2 cellular contexts compared by ENCODE assay signal in genomic region chr9:111034146-111034545, GRCh38.
TF ChIP-seq lines count a peak whose summit lies in the region.

No MANE protein-coding gene starts in this region.

TF ChIP-seq in IMR-90, 13 proteins besides CTCF, POLR2A, EP300 and RAD21:
- TF ChIP-seq NFE2L2 (IDR thresholded peaks at IDR 0.05; ENCODE audit: low read depth, low read length) (no peak), BHLHE40 (IDR thresholded peaks at IDR 0.05; ENCODE audit: low read depth, low read length) (0 out of 2 replicates have a peak, but pooled peaks have one; percentile 4)
TF ChIP-seq in IMR-90: peak in this region for 1.

TF ChIP-seq in HepG2, 621 proteins besides CTCF, POLR2A, EP300 and RAD21:
- no peak for TF ChIP-seq ZNF672 (CRISPR knock-in tag; IDR thresholded peaks at IDR 0.05)
- no peak for TF ChIP-seq ARNTL (CRISPR knock-in tag; IDR thresholded peaks at IDR 0.05)
- TF ChIP-seq MAFG (CRISPR knock-in tag; IDR thresholded peaks at IDR 0.05), result no peak
- TF ChIP-seq ADNP (CRISPR knock-in tag; IDR thresholded peaks at IDR 0.05), result no peak
- TF ChIP-seq HCFC1 (IDR thresholded peaks at IDR 0.05; ENCODE audit: low read depth, low read length), result no peak
- TF ChIP-seq ZNF761 (CRISPR knock-in tag; conservative IDR thresholded peaks at IDR 0.05), result no peak
- TF ChIP-seq PLRG1 (conservative IDR thresholded peaks at IDR 0.05), result no peak
- TF ChIP-seq GTF2F1 (IDR thresholded peaks at IDR 0.05; ENCODE audit: low read length), result no peak
- TF ChIP-seq SALL1 (CRISPR knock-in tag; IDR thresholded peaks at IDR 0.05), result no peak
- no peak for TF ChIP-seq ZNF383 (CRISPR knock-in tag; IDR thresholded peaks at IDR 0.05; ENCODE audit: borderline replicate concordance)
- no peak for TF ChIP-seq ZFP62 (CRISPR knock-in tag; IDR thresholded peaks at IDR 0.05)
